Comparison of ENCODE assay signal across 2 cellular contexts in the genomic region with DNA sequence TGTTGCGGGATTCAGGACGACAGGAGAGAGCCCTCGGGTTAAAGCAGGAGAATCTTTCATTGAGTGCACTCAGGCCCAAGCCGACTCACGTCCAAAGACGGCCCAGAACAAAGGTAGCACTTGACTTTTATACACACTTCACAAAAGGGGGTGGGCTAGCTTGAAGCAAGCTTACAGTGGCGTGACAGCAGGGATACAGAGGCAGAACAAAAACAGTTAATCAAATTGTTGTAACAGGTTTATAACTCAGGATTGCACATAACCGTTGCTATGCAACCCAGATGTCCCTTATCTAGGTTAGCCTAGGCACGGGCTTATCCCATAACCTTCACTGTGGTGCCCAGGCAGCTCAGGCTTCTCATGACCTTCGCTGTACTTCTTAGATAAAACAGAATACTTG.
TF ChIP-seq lines count a peak whose summit lies in the region.

No MANE protein-coding gene starts in this region.

TF ChIP-seq in HepG2, 621 proteins besides CTCF, POLR2A, EP300 and RAD21 (continues in another document):
- no peak for TF ChIP-seq TSC22D2 (CRISPR knock-in tag; IDR thresholded peaks at IDR 0.05; ENCODE audit: borderline replicate concordance)
- TF ChIP-seq, protein P1, sequence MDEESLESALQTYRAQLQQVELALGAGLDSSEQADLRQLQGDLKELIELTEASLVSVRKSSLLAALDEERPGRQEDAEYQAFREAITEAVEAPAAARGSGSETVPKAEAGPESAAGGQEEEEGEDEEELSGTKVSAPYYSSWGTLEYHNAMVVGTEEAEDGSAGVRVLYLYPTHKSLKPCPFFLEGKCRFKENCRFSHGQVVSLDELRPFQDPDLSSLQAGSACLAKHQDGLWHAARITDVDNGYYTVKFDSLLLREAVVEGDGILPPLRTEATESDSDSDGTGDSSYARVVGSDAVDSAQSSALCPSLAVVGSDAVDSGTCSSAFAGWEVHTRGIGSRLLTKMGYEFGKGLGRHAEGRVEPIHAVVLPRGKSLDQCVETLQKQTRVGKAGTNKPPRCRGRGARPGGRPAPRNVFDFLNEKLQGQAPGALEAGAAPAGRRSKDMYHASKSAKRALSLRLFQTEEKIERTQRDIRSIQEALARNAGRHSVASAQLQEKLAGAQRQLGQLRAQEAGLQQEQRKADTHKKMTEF (CRISPR knock-in tag; IDR thresholded peaks at IDR 0.05), result no peak
- no peak for TF ChIP-seq ATF1 (CRISPR knock-in tag; IDR thresholded peaks at IDR 0.05)
- no peak for TF ChIP-seq MXI1 (IDR thresholded peaks at IDR 0.05; ENCODE audit: borderline replicate concordance, low read depth, low read length)
- TF ChIP-seq ZNF367 (CRISPR knock-in tag; IDR thresholded peaks at IDR 0.05; ENCODE audit: borderline replicate concordance), result no peak
- TF ChIP-seq ZNF235 (CRISPR knock-in tag; IDR thresholded peaks at IDR 0.05; ENCODE audit: borderline replicate concordance), result no peak
- TF ChIP-seq CREM (IDR thresholded peaks at IDR 0.05), result no peak
- no peak for TF ChIP-seq CREM (CRISPR knock-in tag; IDR thresholded peaks at IDR 0.05)
- no peak for TF ChIP-seq KMT2B (CRISPR knock-in tag; IDR thresholded peaks at IDR 0.05)
- TF ChIP-seq RFX5 (IDR thresholded peaks at IDR 0.05; ENCODE audit: low read depth, low read length), result no peak
- TF ChIP-seq ZBED4 (CRISPR knock-in tag; IDR thresholded peaks at IDR 0.05; ENCODE audit: borderline replicate concordance), result no peak
- no peak for TF ChIP-seq ZNF234 (CRISPR knock-in tag; conservative IDR thresholded peaks at IDR 0.05)
- TF ChIP-seq MXD4 (CRISPR knock-in tag; IDR thresholded peaks at IDR 0.05), result no peak
- TF ChIP-seq, protein P2, sequence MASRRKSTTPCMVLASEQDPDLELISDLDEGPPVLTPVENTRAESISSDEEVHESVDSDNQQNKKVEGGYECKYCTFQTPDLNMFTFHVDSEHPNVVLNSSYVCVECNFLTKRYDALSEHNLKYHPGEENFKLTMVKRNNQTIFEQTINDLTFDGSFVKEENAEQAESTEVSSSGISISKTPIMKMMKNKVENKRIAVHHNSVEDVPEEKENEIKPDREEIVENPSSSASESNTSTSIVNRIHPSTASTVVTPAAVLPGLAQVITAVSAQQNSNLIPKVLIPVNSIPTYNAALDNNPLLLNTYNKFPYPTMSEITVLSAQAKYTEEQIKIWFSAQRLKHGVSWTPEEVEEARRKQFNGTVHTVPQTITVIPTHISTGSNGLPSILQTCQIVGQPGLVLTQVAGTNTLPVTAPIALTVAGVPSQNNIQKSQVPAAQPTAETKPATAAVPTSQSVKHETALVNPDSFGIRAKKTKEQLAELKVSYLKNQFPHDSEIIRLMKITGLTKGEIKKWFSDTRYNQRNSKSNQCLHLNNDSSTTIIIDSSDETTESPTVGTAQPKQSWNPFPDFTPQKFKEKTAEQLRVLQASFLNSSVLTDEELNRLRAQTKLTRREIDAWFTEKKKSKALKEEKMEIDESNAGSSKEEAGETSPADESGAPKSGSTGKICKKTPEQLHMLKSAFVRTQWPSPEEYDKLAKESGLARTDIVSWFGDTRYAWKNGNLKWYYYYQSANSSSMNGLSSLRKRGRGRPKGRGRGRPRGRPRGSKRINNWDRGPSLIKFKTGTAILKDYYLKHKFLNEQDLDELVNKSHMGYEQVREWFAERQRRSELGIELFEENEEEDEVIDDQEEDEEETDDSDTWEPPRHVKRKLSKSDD (CRISPR knock-in tag; IDR thresholded peaks at IDR 0.05; ENCODE audit: low read depth), result no peak
- no peak for TF ChIP-seq ZNF124 (CRISPR knock-in tag; IDR thresholded peaks at IDR 0.05)
- TF ChIP-seq, protein P3, sequence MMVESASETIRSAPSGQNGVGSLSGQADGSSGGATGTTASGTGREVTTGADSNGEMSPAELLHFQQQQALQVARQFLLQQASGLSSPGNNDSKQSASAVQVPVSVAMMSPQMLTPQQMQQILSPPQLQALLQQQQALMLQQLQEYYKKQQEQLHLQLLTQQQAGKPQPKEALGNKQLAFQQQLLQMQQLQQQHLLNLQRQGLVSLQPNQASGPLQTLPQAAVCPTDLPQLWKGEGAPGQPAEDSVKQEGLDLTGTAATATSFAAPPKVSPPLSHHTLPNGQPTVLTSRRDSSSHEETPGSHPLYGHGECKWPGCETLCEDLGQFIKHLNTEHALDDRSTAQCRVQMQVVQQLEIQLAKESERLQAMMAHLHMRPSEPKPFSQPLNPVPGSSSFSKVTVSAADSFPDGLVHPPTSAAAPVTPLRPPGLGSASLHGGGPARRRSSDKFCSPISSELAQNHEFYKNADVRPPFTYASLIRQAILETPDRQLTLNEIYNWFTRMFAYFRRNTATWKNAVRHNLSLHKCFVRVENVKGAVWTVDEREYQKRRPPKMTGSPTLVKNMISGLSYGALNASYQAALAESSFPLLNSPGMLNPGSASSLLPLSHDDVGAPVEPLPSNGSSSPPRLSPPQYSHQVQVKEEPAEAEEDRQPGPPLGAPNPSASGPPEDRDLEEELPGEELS (CRISPR knock-in tag; IDR thresholded peaks at IDR 0.05), result no peak
- TF ChIP-seq ZNF598 (CRISPR knock-in tag; IDR thresholded peaks at IDR 0.05; ENCODE audit: borderline replicate concordance), result no peak
- no peak for TF ChIP-seq KDM3A (CRISPR knock-in tag; IDR thresholded peaks at IDR 0.05; ENCODE audit: low read depth)

TF ChIP-seq in WTC11, 78 proteins besides CTCF, POLR2A, EP300 and RAD21:
- TF ChIP-seq, protein P3 (CRISPR knock-in tag; IDR thresholded peaks at IDR 0.05), result no peak
- TF ChIP-seq SMAD4 (CRISPR knock-in tag; IDR thresholded peaks at IDR 0.05) (no peak), ZNF423 (CRISPR knock-in tag; IDR thresholded peaks at IDR 0.05) (no peak), CREB1 (CRISPR knock-in tag; IDR thresholded peaks at IDR 0.05) (no peak), E2F1 (CRISPR knock-in tag; IDR thresholded peaks at IDR 0.05) (no peak)
- TF ChIP-seq, protein P4, sequence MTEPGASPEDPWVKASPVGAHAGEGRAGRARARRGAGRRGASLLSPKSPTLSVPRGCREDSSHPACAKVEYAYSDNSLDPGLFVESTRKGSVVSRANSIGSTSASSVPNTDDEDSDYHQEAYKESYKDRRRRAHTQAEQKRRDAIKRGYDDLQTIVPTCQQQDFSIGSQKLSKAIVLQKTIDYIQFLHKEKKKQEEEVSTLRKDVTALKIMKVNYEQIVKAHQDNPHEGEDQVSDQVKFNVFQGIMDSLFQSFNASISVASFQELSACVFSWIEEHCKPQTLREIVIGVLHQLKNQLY (CRISPR knock-in tag; IDR thresholded peaks at IDR 0.05), result no peak
